Comparison of ENCODE assay signal across 1 cellular context in genomic region chr2:86562891-86563649, GRCh38.
A peak's percentile ranks its signal among the peaks of the same experiment; 100 is the strongest.
TF ChIP-seq lines count a peak whose summit lies in the region.

Gene CHMP3, minus strand, starts transcription at chr2:86563443. Its CDS starts 95 bp downstream, at chr2:86563348.

TF ChIP-seq in GM12878, 131 proteins besides CTCF, POLR2A, EP300 and RAD21 (continued from another document and continues in another):
- TF ChIP-seq ZBTB33 (IDR thresholded peaks at IDR 0.05): no peak
- TF ChIP-seq RBBP5 (conservative IDR thresholded peaks at IDR 0.05): no peak
- TF ChIP-seq ASH2L (IDR thresholded peaks at IDR 0.05; ENCODE audit: borderline replicate concordance, low read depth): 0 out of 2 replicates have a peak, but pooled peaks have one; percentile 15
- TF ChIP-seq NR2C2 (IDR thresholded peaks at IDR 0.05; ENCODE audit: borderline replicate concordance, control insufficient read depth, insufficient read length, low read depth): no peak
- no peak for TF ChIP-seq CEBPZ (IDR thresholded peaks at IDR 0.05; ENCODE audit: low read depth, low read length)
- TF ChIP-seq ATF7 (IDR thresholded peaks at IDR 0.05; ENCODE audit: low read depth): peak; percentile 100
- TF ChIP-seq YBX1 (IDR thresholded peaks at IDR 0.05): no peak
- TF ChIP-seq KLF5 (IDR thresholded peaks at IDR 0.05; ENCODE audit: partially characterized antibody): peak; percentile 98
- no peak for TF ChIP-seq ZNF274 (IDR thresholded peaks at IDR 0.05; ENCODE audit: insufficient read depth, insufficient read length)
- TF ChIP-seq CHD4 (IDR thresholded peaks at IDR 0.05): no peak
- no peak for TF ChIP-seq ZNF384 (IDR thresholded peaks at IDR 0.05; ENCODE audit: borderline replicate concordance, low read depth, low read length)
- TF ChIP-seq ATF3 (IDR thresholded peaks at IDR 0.05; ENCODE audit: borderline replicate concordance, extremely low read depth, low read depth, low read length): no peak
- 0 out of 2 replicates have a peak, but pooled peaks have one; percentile 63 for TF ChIP-seq WRNIP1 (IDR thresholded peaks at IDR 0.05; ENCODE audit: borderline replicate concordance, low read depth, low read length)
- TF ChIP-seq SMAD1 (IDR thresholded peaks at IDR 0.05; ENCODE audit: low read depth, partially characterized antibody): peak; percentile 57
- TF ChIP-seq RCOR1 (conservative IDR thresholded peaks at IDR 0.05; ENCODE audit: low read depth, low read length): peak; percentile 14; the same call in 1 of the 2 replicates
- no peak for TF ChIP-seq SUPT20H (IDR thresholded peaks at IDR 0.05; ENCODE audit: borderline replicate concordance, control insufficient read depth, low read depth, low read length)
- no peak for TF ChIP-seq TCF7 (IDR thresholded peaks at IDR 0.05; ENCODE audit: borderline replicate concordance)
- TF ChIP-seq BACH1 (IDR thresholded peaks at IDR 0.05; ENCODE audit: borderline replicate concordance): peak; percentile 80
- no peak for TF ChIP-seq E2F8 (IDR thresholded peaks at IDR 0.05; ENCODE audit: low read depth, partially characterized antibody)
- no peak for TF ChIP-seq ZNF622 (IDR thresholded peaks at IDR 0.05)
- peak; percentile 91 for TF ChIP-seq POLR2AphosphoS2 (IDR thresholded peaks at IDR 0.05; ENCODE audit: low read depth, low read length)
- TF ChIP-seq ZSCAN29 (IDR thresholded peaks at IDR 0.05): no peak; the same call in 1 of the 2 replicates
- no peak for TF ChIP-seq BMI1 (IDR thresholded peaks at IDR 0.05; ENCODE audit: borderline replicate concordance)
- TF ChIP-seq MYB (IDR thresholded peaks at IDR 0.05; ENCODE audit: borderline replicate concordance, low read depth, low read length): no peak
- peak; percentile 74 for TF ChIP-seq PKNOX1 (IDR thresholded peaks at IDR 0.05)
- TF ChIP-seq STAT3 (IDR thresholded peaks at IDR 0.05; ENCODE audit: low read depth, low read length): no peak
- no peak for TF ChIP-seq REST (IDR thresholded peaks at IDR 0.05; ENCODE audit: low read depth, low read length)
- TF ChIP-seq MYC (IDR thresholded peaks at IDR 0.05; ENCODE audit: insufficient read depth, insufficient read length, insufficient replicate concordance, low read length, severe bottlenecking): no peak
- peak; percentile 44; the same call in 1 of the 2 replicates for TF ChIP-seq SMARCA5 (IDR thresholded peaks at IDR 0.05)
- TF ChIP-seq TARDBP (IDR thresholded peaks at IDR 0.05; ENCODE audit: borderline replicate concordance): no peak
- TF ChIP-seq, protein P1, sequence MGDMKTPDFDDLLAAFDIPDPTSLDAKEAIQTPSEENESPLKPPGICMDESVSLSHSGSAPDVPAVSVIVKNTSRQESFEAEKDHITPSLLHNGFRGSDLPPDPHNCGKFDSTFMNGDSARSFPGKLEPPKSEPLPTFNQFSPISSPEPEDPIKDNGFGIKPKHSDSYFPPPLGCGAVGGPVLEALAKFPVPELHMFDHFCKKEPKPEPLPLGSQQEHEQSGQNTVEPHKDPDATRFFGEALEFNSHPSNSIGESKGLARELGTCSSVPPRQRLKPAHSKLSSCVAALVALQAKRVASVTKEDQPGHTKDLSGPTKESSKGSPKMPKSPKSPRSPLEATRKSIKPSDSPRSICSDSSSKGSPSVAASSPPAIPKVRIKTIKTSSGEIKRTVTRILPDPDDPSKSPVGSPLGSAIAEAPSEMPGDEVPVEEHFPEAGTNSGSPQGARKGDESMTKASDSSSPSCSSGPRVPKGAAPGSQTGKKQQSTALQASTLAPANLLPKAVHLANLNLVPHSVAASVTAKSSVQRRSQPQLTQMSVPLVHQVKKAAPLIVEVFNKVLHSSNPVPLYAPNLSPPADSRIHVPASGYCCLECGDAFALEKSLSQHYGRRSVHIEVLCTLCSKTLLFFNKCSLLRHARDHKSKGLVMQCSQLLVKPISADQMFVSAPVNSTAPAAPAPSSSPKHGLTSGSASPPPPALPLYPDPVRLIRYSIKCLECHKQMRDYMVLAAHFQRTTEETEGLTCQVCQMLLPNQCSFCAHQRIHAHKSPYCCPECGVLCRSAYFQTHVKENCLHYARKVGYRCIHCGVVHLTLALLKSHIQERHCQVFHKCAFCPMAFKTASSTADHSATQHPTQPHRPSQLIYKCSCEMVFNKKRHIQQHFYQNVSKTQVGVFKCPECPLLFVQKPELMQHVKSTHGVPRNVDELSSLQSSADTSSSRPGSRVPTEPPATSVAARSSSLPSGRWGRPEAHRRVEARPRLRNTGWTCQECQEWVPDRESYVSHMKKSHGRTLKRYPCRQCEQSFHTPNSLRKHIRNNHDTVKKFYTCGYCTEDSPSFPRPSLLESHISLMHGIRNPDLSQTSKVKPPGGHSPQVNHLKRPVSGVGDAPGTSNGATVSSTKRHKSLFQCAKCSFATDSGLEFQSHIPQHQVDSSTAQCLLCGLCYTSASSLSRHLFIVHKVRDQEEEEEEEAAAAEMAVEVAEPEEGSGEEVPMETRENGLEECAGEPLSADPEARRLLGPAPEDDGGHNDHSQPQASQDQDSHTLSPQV (IDR thresholded peaks at IDR 0.05): no peak
- TF ChIP-seq CHD1 (IDR thresholded peaks at IDR 0.05; ENCODE audit: low read depth, low read length): peak; percentile 98
- TF ChIP-seq ETV6 (conservative IDR thresholded peaks at IDR 0.05 in 1 of 2, IDR thresholded peaks at IDR 0.05 in 1 of 2; ENCODE audit: borderline replicate concordance in 1 of 2, low read depth in 1 of 2): no peak
- peak; percentile 69; the same call in 1 of the 2 replicates for TF ChIP-seq LARP7 (IDR thresholded peaks at IDR 0.05)
- TF ChIP-seq EGR1 (IDR thresholded peaks at IDR 0.05; ENCODE audit: borderline replicate concordance in 1 of 2, low read depth in 2 of 2, low read length in 2 of 2): peak in 1 of 2 experiments; percentile 46; a peak in 1 of 3 replicates
- TF ChIP-seq ZZZ3 (IDR thresholded peaks at IDR 0.05; ENCODE audit: control insufficient read depth, insufficient read length, low read depth): no peak
- peak; percentile 49; the same call in 1 of the 2 replicates for TF ChIP-seq RUNX3 (IDR thresholded peaks at IDR 0.05; ENCODE audit: low read length)
- TF ChIP-seq SP1 (IDR thresholded peaks at IDR 0.05; ENCODE audit: low read depth, low read length): peak; percentile 16
- no peak for TF ChIP-seq FOS (IDR thresholded peaks at IDR 0.05; ENCODE audit: borderline replicate concordance, extremely low read depth, insufficient read length)
- TF ChIP-seq FOXM1 (IDR thresholded peaks at IDR 0.05; ENCODE audit: low read depth, low read length): no peak
- TF ChIP-seq, protein P2, sequence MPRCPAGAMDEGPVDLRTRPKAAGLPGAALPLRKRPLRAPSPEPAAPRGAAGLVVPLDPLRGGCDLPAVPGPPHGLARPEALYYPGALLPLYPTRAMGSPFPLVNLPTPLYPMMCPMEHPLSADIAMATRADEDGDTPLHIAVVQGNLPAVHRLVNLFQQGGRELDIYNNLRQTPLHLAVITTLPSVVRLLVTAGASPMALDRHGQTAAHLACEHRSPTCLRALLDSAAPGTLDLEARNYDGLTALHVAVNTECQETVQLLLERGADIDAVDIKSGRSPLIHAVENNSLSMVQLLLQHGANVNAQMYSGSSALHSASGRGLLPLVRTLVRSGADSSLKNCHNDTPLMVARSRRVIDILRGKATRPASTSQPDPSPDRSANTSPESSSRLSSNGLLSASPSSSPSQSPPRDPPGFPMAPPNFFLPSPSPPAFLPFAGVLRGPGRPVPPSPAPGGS (IDR thresholded peaks at IDR 0.05; ENCODE audit: borderline replicate concordance, insufficient read depth, low read depth, low read length, poor library complexity, severe bottlenecking): no peak
- 0 out of 2 replicates have a peak, but pooled peaks have one; percentile 52 for TF ChIP-seq PAX5 (IDR thresholded peaks at IDR 0.05; ENCODE audit: borderline replicate concordance, low read depth, low read length)
- peak; percentile 17 to 36; a peak in 2 of 4 replicates for TF ChIP-seq IKZF2 (IDR thresholded peaks at IDR 0.05)
- TF ChIP-seq CBFB (IDR thresholded peaks at IDR 0.05; ENCODE audit: low read depth): peak; percentile 74; the same call in 1 of the 2 replicates
